Comparison of ENCODE assay signal across 16 cellular contexts in genomic region chr1:162726539-162726938, GRCh38.
"Had no signal": no experiment of that assay in that cellular context is flagged by ENCODE, and none has a peak within 500 bp of the region (broad histone marks: within the 10 kb centered on the region; RNA-seq: fewer than 3 reads in every experiment).

No MANE protein-coding gene starts in this region.

- H3K4me2 ChIP-seq: hepatocyte had no signal

- H3K36me3 ChIP-seq: brain microvascular endothelial cell, pancreas, stomach, thyroid gland, uterus had no signal

- H2AFZ ChIP-seq: hepatocyte had no signal

- H3K4me1 ChIP-seq: pancreas had no signal

- H3K27me3 ChIP-seq: brain microvascular endothelial cell, hepatocyte, pancreas, stomach, thyroid gland, uterus had no signal

- DNase-seq: activated B cell treated with CpG ODN at 0.5 μM for 24 hours; activated CD4-positive, alpha-beta T cell treated with anti-CD3 and anti-CD28 coated beads, Interleukin-2, amount 10 ng/mL, durations not matched to agents 7 days and 5 days; activated effector memory CD4-positive, alpha-beta T cell treated with Interleukin-2 at 50 U/mL for 16 hours; activated T-cell treated with anti-CD3 and anti-CD28 coated beads, Interleukin-2, amount 50 U/mL, for 1 hour; amygdala; brain microvascular endothelial cell; cerebellar nuclear complex; dermis blood vessel endothelial cell; kidney; pancreas; stimulated activated CD4-positive, alpha-beta T cell treated with anti-CD3 and anti-CD28 coated beads, Interleukin-15, amount 100 ng/mL, for 24 hours; stimulated activated CD4-positive, alpha-beta T cell treated with anti-CD3 and anti-CD28 coated beads, Interleukin-4, amount 100 ng/mL, for 4 hours; stomach; thyroid gland; uterus had no signal

- H3K27ac ChIP-seq: brain microvascular endothelial cell, hepatocyte, pancreas, stomach, thyroid gland had no signal

- H3K4me3 ChIP-seq: hepatocyte, pancreas, stomach, thyroid gland, uterus had no signal

- H3K9me3 ChIP-seq: pancreas, stomach, thyroid gland, uterus had no signal
